Comparison of ENCODE assay signal across 19 cellular contexts in genomic region chr9:92652461-92652860, GRCh38. TPM values are rescaled to one million over a fixed set of nuclear protein-coding genes. Genes with fewer than 3 reads are reported as not detected.
DNase-seq lines count a peak whose midpoint lies in the region; ATAC-seq and TF ChIP-seq lines count a peak whose summit lies in the region.
"Had no signal": no experiment of that assay in that cellular context is flagged by ENCODE, and none has a peak within 500 bp of the region (broad histone marks: within the 10 kb centered on the region; RNA-seq: fewer than 3 reads in every experiment).

No MANE protein-coding gene starts in this region.

- 41% methylated on average over 1 of the region's 1 CpG for WGBS in suprapubic skin

- peak overlapping the region; percentile 64 for H3K27ac ChIP-seq in muscle layer of colon (ENCODE audit: low read depth, low read length)
- H3K27ac ChIP-seq in suprapubic skin: peak overlapping the region; percentile 96
- H3K27ac ChIP-seq: PC-9, SJCRH30 had no signal

- DNase-seq in NB4 (ENCODE audit: low read depth) (peak; percentile 16), choroid plexus epithelial cell (ENCODE audit: low read depth) (peak; percentile 54), suprapubic skin (ENCODE audit: low spot score in 2 of 2) (no peak), cerebellum (ENCODE audit: low spot score) (no peak), GOT3 (lab: John Stamatoyannopoulos, UW) (no peak)
- DNase-seq: ACHN, AML-193, DMS79, HFFc6, Karpas-422, MG63, NCI-H187, NCI-H226, NCI-H524 treated with DMSO at 0.1 percent for 48 hours, PC-9, SJCRH30 had no signal

- peaks cover 19% of the 10 kb centered on the region for H3K36me3 ChIP-seq in muscle layer of colon (ENCODE audit: insufficient read depth, low read length)
- peaks cover 23% of the 10 kb centered on the region for H3K36me3 ChIP-seq in suprapubic skin

- H3K4me3 ChIP-seq in NB4 (ENCODE audit: low read depth, low read length) (no peak overlapping the region), choroid plexus epithelial cell (ENCODE audit: low read depth, low read length) (no peak overlapping the region), muscle layer of colon (ENCODE audit: low read depth in 1 of 2, low read length in 2 of 2) (no peak overlapping the region), suprapubic skin (no peak overlapping the region)
- H3K4me3 ChIP-seq: MG63, PC-9, SJCRH30 had no signal

- H3K4me1 ChIP-seq in muscle layer of colon (ENCODE audit: insufficient read depth, low read length) (peaks cover 28% of the 10 kb centered on the region), suprapubic skin (peaks cover 73% of the 10 kb centered on the region)
- H3K4me1 ChIP-seq: SJCRH30 had no signal

- TF ChIP-seq POLR2A in NB4 (IDR thresholded peaks at IDR 0.05; ENCODE audit: extremely low read depth, insufficient read length) (no peak), suprapubic skin (IDR thresholded peaks at IDR 0.05) (no peak)

- TF ChIP-seq CTCF in NB4 (IDR thresholded peaks at IDR 0.05; ENCODE audit: low read depth, low read length) (no peak), choroid plexus epithelial cell (conservative IDR thresholded peaks at IDR 0.05; ENCODE audit: low read depth, low read length) (no peak), suprapubic skin (IDR thresholded peaks at IDR 0.05) (no peak)

- H3K27me3 ChIP-seq in muscle layer of colon (ENCODE audit: control insufficient read depth in 1 of 2, insufficient read depth in 2 of 2, low read length in 2 of 2): no peaks in the 10 kb centered on the region
- H3K27me3 ChIP-seq in suprapubic skin: no peaks in the 10 kb centered on the region
- H3K27me3 ChIP-seq: MG63, SJCRH30 had no signal

- ATAC-seq in GM21717 (IDR thresholded peaks at IDR 0.05; ENCODE audit: unreplicated experiment) (no peak), HG03571 (IDR thresholded peaks at IDR 0.05; ENCODE audit: unreplicated experiment) (no peak)

- no peak overlapping the region for H3K9ac ChIP-seq in muscle layer of colon (ENCODE audit: low read length)

- H3K9me3 ChIP-seq in muscle layer of colon (ENCODE audit: low read length) (no peaks in the 10 kb centered on the region), suprapubic skin (no peaks in the 10 kb centered on the region)
- H3K9me3 ChIP-seq: MG63, SJCRH30 had no signal

- TF ChIP-seq EP300 in suprapubic skin (IDR thresholded peaks at IDR 0.05): no peak

RNA-seq across cellular contexts. Expression of gene IPPK, which starts 17.5 kb away (rescaled TPM):
- total RNA-seq in suprapubic skin (10 to 100 TPM; 45.0 to 53.6 (median 50.0) TPM), cerebellum (11.3 TPM)

Comparison
In these comparisons a context has a peak if more than half of its experiments do, and no peak if none do; other contexts are left out.
1. DNase-seq: peak in NB4 (single experiment) and choroid plexus epithelial cell (single experiment); none in suprapubic skin (0 of 2), cerebellum (single experiment) and GOT3 (single experiment).